Comparison of ENCODE assay signal across 27 cellular contexts in the genomic region with DNA sequence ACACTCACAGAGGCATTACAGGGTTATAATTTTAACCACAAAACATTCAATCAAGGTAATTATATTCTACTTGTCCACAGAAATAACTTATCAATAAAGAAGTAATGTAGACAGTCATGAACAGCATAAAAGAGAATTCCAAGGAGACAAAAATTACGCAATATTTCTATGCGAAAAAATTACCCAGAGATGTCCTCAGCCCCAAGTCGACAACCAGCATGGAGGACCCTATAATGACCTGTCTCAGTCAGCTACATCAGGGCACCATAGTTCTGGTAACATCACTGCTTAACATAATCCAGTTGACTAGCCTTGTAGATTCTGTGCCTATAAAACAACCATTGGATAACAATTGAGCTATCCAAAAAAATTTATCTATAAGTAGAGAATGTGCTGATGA.
"Had no signal": no experiment of that assay in that cellular context is flagged by ENCODE, and none has a peak within 500 bp of the region (broad histone marks: within the 10 kb centered on the region; RNA-seq: fewer than 3 reads in every experiment).

No MANE protein-coding gene starts in this region.

- H3K9me3 ChIP-seq: colonic mucosa, esophagus squamous epithelium, gastroesophageal sphincter, heart left ventricle, left lung, lower lobe of right lung, mucosa of descending colon had no signal

- DNase-seq: colonic mucosa; cortex of kidney; effector CD8-positive, alpha-beta T cell; effector memory CD8-positive, alpha-beta T cell; endodermal cell; erythroblast; esophagus squamous epithelium; foreskin fibroblast; foreskin melanocyte; heart left ventricle; hypothalamus; immature natural killer cell; islet precursor cell; kidney; kidney glomerular epithelial cell; left colon; left lung; left ventricle myocardium superior; lower lobe of right lung; mesenchymal stem cell; mucosa of descending colon; naive B cell had no signal

- H3K4me2 ChIP-seq: hepatocyte had no signal

- H3K27ac ChIP-seq: colonic mucosa, epithelial cell of prostate, esophagus squamous epithelium, gastroesophageal sphincter, heart left ventricle, hepatocyte, left lung, lower lobe of right lung had no signal

- H3K79me2 ChIP-seq: hepatocyte had no signal

- H2AFZ ChIP-seq: hepatocyte had no signal

- ATAC-seq: effector memory CD8-positive, alpha-beta T cell; esophagus mucosa; gastroesophageal sphincter; heart left ventricle; left colon; left lung; left ventricle myocardium superior; lower lobe of right lung; mucosa of descending colon had no signal

- H3K27me3 ChIP-seq: colonic mucosa, esophagus squamous epithelium, gastroesophageal sphincter, heart left ventricle, hepatocyte, left lung had no signal

- FAIRE-seq: endometrium, kidney had no signal

- H3K4me3 ChIP-seq: colonic mucosa, esophagus squamous epithelium, gastroesophageal sphincter, heart left ventricle, hepatocyte, left lung, lower lobe of right lung, mucosa of descending colon had no signal

- H3K4me1 ChIP-seq: colonic mucosa, esophagus squamous epithelium, gastroesophageal sphincter, left lung, lower lobe of right lung had no signal

- H3K36me3 ChIP-seq: colonic mucosa, esophagus squamous epithelium, gastroesophageal sphincter, heart left ventricle, left lung, lower lobe of right lung had no signal
